ENCODE assay signal across 19 cellular contexts in the genomic region with DNA sequence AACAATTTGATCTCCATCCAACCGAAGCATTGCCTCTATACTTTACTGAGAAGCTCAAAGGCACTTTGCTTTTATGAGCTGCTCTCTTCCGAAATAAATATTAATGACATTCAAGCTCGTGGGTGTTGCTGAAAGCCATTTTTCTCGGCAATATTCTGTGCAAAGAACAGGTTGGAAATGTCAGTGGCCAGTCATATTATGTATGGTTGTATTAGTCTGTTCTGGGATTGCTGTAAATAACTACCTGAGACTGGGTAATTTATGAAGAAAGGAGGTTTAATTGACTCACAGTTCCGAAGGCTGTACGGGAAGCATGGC. TPM values are rescaled to one million over a fixed set of nuclear protein-coding genes. Genes with fewer than 3 reads are reported as not detected.
DNase-seq lines count a peak whose midpoint lies in the region; ATAC-seq and TF ChIP-seq lines count a peak whose summit lies in the region.
"Had no signal": no experiment of that assay in that cellular context is flagged by ENCODE, and none has a peak within 500 bp of the region (broad histone marks: within the 10 kb centered on the region; RNA-seq: fewer than 3 reads in every experiment).

No MANE protein-coding gene starts in this region.

- 67 to 81% methylated on average over 6 of the region's 6 CpGs for WGBS in heart right ventricle, 2 donors
- WGBS in GM23248 (ENCODE audit: low coverage in 1 of 2, low lambda C conversion rate in 2 of 2, missing lambda C conversion rate in 2 of 2), 2 experiments: 87 to 90% methylated on average over 6 of the region's 6 CpGs

- no peak overlapping the region for H3K27ac Mint-ChIP-seq in T-helper 2 cell treated with Interferon-gamma antibody and Interleukin-4, amounts not matched to agents 5 μg/mL and 100 μg/mL, for 36 hours
- H3K27ac Mint-ChIP-seq: activated naive CD4-positive, alpha-beta T cell treated with anti-CD3 and anti-CD28 coated beads for 36 hours; naive B cell had no signal

- H3K9me3 ChIP-seq in heart right ventricle (peaks cover 0 to 7% (median 0%) of the 10 kb centered on the region in 11 donors), OCI-LY7 (ENCODE audit: low read length) (no peaks in the 10 kb centered on the region), iPS-15b (ENCODE audit: control insufficient read depth, insufficient read depth, low read length) (no peaks in the 10 kb centered on the region), GM23248 (ENCODE audit: low read depth) (no peaks in the 10 kb centered on the region)

- DNase-seq in heart right ventricle (no peak), left ventricle myocardium superior (no peak), OCI-LY7 (ENCODE audit: low spot score) (no peak), substantia nigra (lab: John Stamatoyannopoulos, UW) (no peak), mesenteric fat pad (ENCODE audit: low spot score) (no peak), GM23248 (no peak)
- no peak for DNase-seq in T-helper 2 cell treated with Interferon-gamma antibody and Interleukin-4, amounts not matched to agents 5 μg/mL and 100 μg/mL, for 36 hours (ENCODE audit: low spot score)
- DNase-seq: activated CD4-positive, alpha-beta T cell treated with anti-CD3 and anti-CD28 coated beads for 4 hours; activated T-cell treated with anti-CD3 and anti-CD28 coated beads, Interleukin-2, amount 50 U/mL, for 48 hours; central memory CD4-positive, alpha-beta T cell; naive B cell; T-helper 1 cell had no signal

- H3K9me3 Mint-ChIP-seq in T-helper 2 cell treated with Interferon-gamma antibody and Interleukin-4, amounts not matched to agents 5 μg/mL and 100 μg/mL, for 36 hours: no peaks in the 10 kb centered on the region

- H3K4me3 Mint-ChIP-seq in T-helper 2 cell treated with Interferon-gamma antibody and Interleukin-4, amounts not matched to agents 5 μg/mL and 100 μg/mL, for 36 hours: no peak overlapping the region
- H3K4me3 Mint-ChIP-seq: activated naive CD4-positive, alpha-beta T cell treated with anti-CD3 and anti-CD28 coated beads for 36 hours; naive B cell had no signal

- TF ChIP-seq CTCF in heart right ventricle (IDR thresholded peaks at IDR 0.05) (no peak), OCI-LY7 (conservative IDR thresholded peaks at IDR 0.05; ENCODE audit: low read length) (no peak)

- POLR2A ChIA-PET in OCI-LY7 (lab: Charles Lee): interaction anchor here (0.7 kb wide), 1 partner anchor 32 kb away, joined by 3 read pairs; no protein-coding TSS in a partner anchor

- H3K4me3 ChIP-seq in heart right ventricle (no peak overlapping the region), OCI-LY7 (ENCODE audit: low read depth, low read length, poor library complexity, severe bottlenecking) (no peak overlapping the region), iPS-15b (ENCODE audit: low read depth, low read length) (peak overlapping the region; percentile 12), GM23248 (no peak overlapping the region)
- H3K4me3 ChIP-seq: BLaER1, lung had no signal

- H4K20me1 ChIP-seq in OCI-LY7 (ENCODE audit: insufficient read depth, low read length) (no peaks in the 10 kb centered on the region), GM23248 (ENCODE audit: insufficient read depth) (no peaks in the 10 kb centered on the region)
- H4K20me1 ChIP-seq: BLaER1 had no signal

- peaks cover 0 to 17% (median 6%) of the 10 kb centered on the region in 9 donors for H3K4me1 ChIP-seq in heart right ventricle
- no peaks in the 10 kb centered on the region for H3K4me1 ChIP-seq in OCI-LY7 (ENCODE audit: insufficient read depth, low read length, poor library complexity, severe bottlenecking)
- H3K4me1 ChIP-seq in iPS-15b (ENCODE audit: control insufficient read depth, insufficient read depth, low read length): peaks cover 22% of the 10 kb centered on the region
- H3K4me1 ChIP-seq in GM23248 (ENCODE audit: insufficient read depth): no peaks in the 10 kb centered on the region
- H3K4me1 ChIP-seq: parathyroid adenoma had no signal

- intact Hi-C loops in heart right ventricle (cut with DNase I) (no loop called here), left ventricle myocardium superior (cut with micrococcal nuclease) (no loop called here), OCI-LY7 (cut with micrococcal nuclease; ENCODE audit: unreplicated experiment) (no loop called here)

- H3K36me3 ChIP-seq in heart right ventricle: no peaks in the 10 kb centered on the region
- H3K36me3 ChIP-seq in OCI-LY7 (ENCODE audit: insufficient read depth, low read length): no peaks in the 10 kb centered on the region
- no peaks in the 10 kb centered on the region for H3K36me3 ChIP-seq in iPS-15b (ENCODE audit: control insufficient read depth, insufficient read depth, low read length)
- H3K36me3 ChIP-seq in GM23248 (ENCODE audit: low read depth): no peaks in the 10 kb centered on the region
- H3K36me3 ChIP-seq: BLaER1 had no signal

- no peak for ATAC-seq in heart right ventricle
- no peak for ATAC-seq in left ventricle myocardium superior

- H2AFZ ChIP-seq in OCI-LY7 (ENCODE audit: low read length): peak overlapping the region; percentile 10; the same call in 1 of the 2 replicates
- no peak overlapping the region; the same call in 1 of the 2 replicates for H2AFZ ChIP-seq in GM23248
- H2AFZ ChIP-seq: parathyroid adenoma had no signal

- no peaks in the 10 kb centered on the region for H3F3A ChIP-seq in GM23248 (ENCODE audit: insufficient read depth)

- no peaks in the 10 kb centered on the region for H3K27me3 ChIP-seq in heart right ventricle
- no peaks in the 10 kb centered on the region for H3K27me3 ChIP-seq in iPS-15b (ENCODE audit: control insufficient read depth, insufficient read depth, low read length)
- H3K27me3 ChIP-seq in GM23248 (replicated peaks; ENCODE audit: insufficient read depth): no peaks in the 10 kb centered on the region
- H3K27me3 ChIP-seq: BLaER1 had no signal

- H3K27me3 Mint-ChIP-seq in T-helper 2 cell treated with Interferon-gamma antibody and Interleukin-4, amounts not matched to agents 5 μg/mL and 100 μg/mL, for 36 hours (ENCODE audit: low read depth): peaks cover 6% of the 10 kb centered on the region

- no peaks in the 10 kb centered on the region for H3K36me3 Mint-ChIP-seq in T-helper 2 cell treated with Interferon-gamma antibody and Interleukin-4, amounts not matched to agents 5 μg/mL and 100 μg/mL, for 36 hours (ENCODE audit: low read depth)

- H3K9me2 ChIP-seq in OCI-LY7 (ENCODE audit: insufficient read depth, low read length) (no peaks in the 10 kb centered on the region), GM23248 (ENCODE audit: insufficient read depth) (no peaks in the 10 kb centered on the region)

- H3K79me2 ChIP-seq in OCI-LY7 (ENCODE audit: insufficient read depth, low read depth, low read length): no peaks in the 10 kb centered on the region
- H3K79me2 ChIP-seq in GM23248 (ENCODE audit: insufficient read depth): no peaks in the 10 kb centered on the region
- H3K79me2 ChIP-seq: parathyroid adenoma had no signal

- CTCF ChIA-PET in OCI-LY7 (lab: Charles Lee; ENCODE audit: unreplicated experiment): no interaction called here

- BruUV-seq in OCI-LY7 (replicated peaks; lab: Mats Ljungman, UMichigan): no TSS peak

- no peak overlapping the region for H3K9ac ChIP-seq in iPS-15b (ENCODE audit: low read depth, low read length)
- no peak overlapping the region for H3K9ac ChIP-seq in GM23248
- H3K9ac ChIP-seq: BLaER1, parathyroid adenoma had no signal

- H3K27ac ChIP-seq in heart right ventricle: peak overlapping the region; percentile 22 to 90 (median 72)
- no peak overlapping the region for H3K27ac ChIP-seq in OCI-LY7 (ENCODE audit: low read depth, low read length, poor library complexity, severe bottlenecking)
- peak overlapping the region; percentile 75 for H3K27ac ChIP-seq in substantia nigra (ENCODE audit: low read depth, low read length, poor library complexity, severe bottlenecking)
- no peak overlapping the region for H3K27ac ChIP-seq in GM23248
- H3K27ac ChIP-seq: BLaER1, epithelial cell of prostate, parathyroid adenoma had no signal

- in situ Hi-C loops in GM23248 (cut with MboI): no loop called here

- no peaks in the 10 kb centered on the region for H3K4me1 Mint-ChIP-seq in T-helper 2 cell treated with Interferon-gamma antibody and Interleukin-4, amounts not matched to agents 5 μg/mL and 100 μg/mL, for 36 hours (ENCODE audit: low read depth)
- H3K4me1 Mint-ChIP-seq: naive B cell had no signal

- H3K4me2 ChIP-seq in OCI-LY7 (ENCODE audit: low read length): no peak overlapping the region
- no peak overlapping the region for H3K4me2 ChIP-seq in GM23248 (ENCODE audit: unreplicated experiment)

RNA-seq across cellular contexts. Expression of a gene that starts 32.1 kb away (rescaled TPM):
- total RNA-seq in heart right ventricle (1 to 10 TPM in 5 of 10 donors, under 1 TPM in 5; 0.28 to 3.6 (median 0.94) TPM), left ventricle myocardium superior (1.0 TPM), OCI-LY7 (2022) (0.27 and 0.33 TPM in 2 replicates), mesenteric fat pad (12.2 TPM)
- polyA plus RNA-seq in heart right ventricle (1 to 10 TPM in 1 of 2 donors, under 1 TPM in 1; 0.59 to 3.4 TPM), GM23248 (2016; fragmentation: Nextera tagmentation; extraction: Ambion mirVana) (8.1 and 9.0 TPM in 2 replicates)
- total RNA-seq in OCI-LY7 (2014; rRNA removed; shearing (Covaris generic)): not detected in 2 replicates
- 8.5 and 10.4 TPM in 2 replicates for total RNA-seq in GM23248 (2014; rRNA removed; shearing (Covaris generic))
- total RNA-seq: activated CD8-positive, alpha-beta memory T cell treated with anti-CD3 and anti-CD28 coated beads for 36 hours had no signal

RNA-seq across cellular contexts. Expression of a gene that starts 38.0 kb away (rescaled TPM):
- total RNA-seq in heart right ventricle (10 to 100 TPM in 9 of 10 donors, 1 to 10 TPM in 1; 7.0 to 49.6 (median 17.5) TPM), left ventricle myocardium superior (13.6 TPM), OCI-LY7 (2022) (23.3 and 24.8 TPM in 2 replicates), mesenteric fat pad (314 TPM)
- polyA plus RNA-seq in heart right ventricle (10 to 100 TPM; 10.2 to 59.3 TPM), GM23248 (2016; fragmentation: Nextera tagmentation; extraction: Ambion mirVana) (190 and 195 TPM in 2 replicates)
- total RNA-seq in OCI-LY7 (2014; rRNA removed; shearing (Covaris generic)): 33.0 and 42.1 TPM in 2 replicates
- 163 and 190 TPM in 2 replicates for total RNA-seq in GM23248 (2014; rRNA removed; shearing (Covaris generic))

Comparison
In these comparisons a context has a peak if more than half of its experiments do, and no peak if none do; other contexts are left out.
1. H3K27ac ChIP-seq: peak in heart right ventricle (10 of 10) and substantia nigra (single experiment); none in OCI-LY7 (single experiment) and GM23248 (single experiment).